Comparison of ENCODE assay signal across 1 cellular context in genomic region chr20:22490287-22491187, GRCh38.
TF ChIP-seq lines count a peak whose summit lies in the region.

No MANE protein-coding gene starts in this region.

TF ChIP-seq in HepG2, 621 proteins besides CTCF, POLR2A, EP300 and RAD21 (continued from another document and continues in another):
- 0 out of 2 replicates have a peak, but pooled peaks have one; percentile 79 for TF ChIP-seq FOXO4 (CRISPR knock-in tag; conservative IDR thresholded peaks at IDR 0.05)
- TF ChIP-seq MIXL1 (CRISPR knock-in tag; IDR thresholded peaks at IDR 0.05): peak; percentile 86
- no peak for TF ChIP-seq ZNF318 (CRISPR knock-in tag; IDR thresholded peaks at IDR 0.05)
- TF ChIP-seq BCL6 (CRISPR knock-in tag; IDR thresholded peaks at IDR 0.05): peak; percentile 87
- TF ChIP-seq ZNF260 (CRISPR knock-in tag; IDR thresholded peaks at IDR 0.05; ENCODE audit: borderline replicate concordance, low read depth): no peak
- TF ChIP-seq SMAD1 (CRISPR knock-in tag; IDR thresholded peaks at IDR 0.05; ENCODE audit: borderline replicate concordance, low read depth): peak; percentile 95; the same call in 1 of the 2 replicates
- TF ChIP-seq ZSCAN31 (CRISPR knock-in tag; IDR thresholded peaks at IDR 0.05; ENCODE audit: low read depth): peak; percentile 70; the same call in 1 of the 2 replicates
- no peak; the same call in 1 of the 2 replicates for TF ChIP-seq ZNF142 (CRISPR knock-in tag; IDR thresholded peaks at IDR 0.05)
- TF ChIP-seq CAMTA2 (CRISPR knock-in tag; IDR thresholded peaks at IDR 0.05; ENCODE audit: borderline replicate concordance): no peak
- peak; percentile 66; the same call in 1 of the 2 replicates for TF ChIP-seq ZNF546 (CRISPR knock-in tag; conservative IDR thresholded peaks at IDR 0.05)
- no peak for TF ChIP-seq SMAD9 (CRISPR knock-in tag; IDR thresholded peaks at IDR 0.05)
- TF ChIP-seq ZNF232 (CRISPR knock-in tag; IDR thresholded peaks at IDR 0.05; ENCODE audit: borderline replicate concordance): peak; percentile 99
- no peak for TF ChIP-seq ZNF460 (CRISPR knock-in tag; IDR thresholded peaks at IDR 0.05; ENCODE audit: borderline replicate concordance)
- TF ChIP-seq JUN (CRISPR knock-in tag; IDR thresholded peaks at IDR 0.05): peak; percentile 76
- peak; percentile 89; the same call in 1 of the 2 replicates for TF ChIP-seq ZNF841 (CRISPR knock-in tag; IDR thresholded peaks at IDR 0.05; ENCODE audit: borderline replicate concordance)
- TF ChIP-seq NONO (IDR thresholded peaks at IDR 0.05): no peak
- TF ChIP-seq NONO (CRISPR knock-in tag; conservative IDR thresholded peaks at IDR 0.05): peak; percentile 97
- peak; percentile 79; the same call in 1 of the 2 replicates for TF ChIP-seq IRF2 (CRISPR knock-in tag; IDR thresholded peaks at IDR 0.05)
- TF ChIP-seq ZNF468 (CRISPR knock-in tag; IDR thresholded peaks at IDR 0.05): no peak
- peak; percentile 77 for TF ChIP-seq ZNF770 (CRISPR knock-in tag; IDR thresholded peaks at IDR 0.05)
- peak; percentile 92 for TF ChIP-seq ZNF792 (CRISPR knock-in tag; IDR thresholded peaks at IDR 0.05)
- TF ChIP-seq ZSCAN12 (CRISPR knock-in tag; IDR thresholded peaks at IDR 0.05): peak; percentile 58; the same call in 1 of the 2 replicates
- TF ChIP-seq ZNF280B (CRISPR knock-in tag; IDR thresholded peaks at IDR 0.05; ENCODE audit: borderline replicate concordance): peak; percentile 78; the same call in 1 of the 2 replicates
- peak; percentile 96 for TF ChIP-seq ZNF292 (CRISPR knock-in tag; IDR thresholded peaks at IDR 0.05; ENCODE audit: borderline replicate concordance, low read depth)
- TF ChIP-seq ETV5 (CRISPR knock-in tag; IDR thresholded peaks at IDR 0.05; ENCODE audit: borderline replicate concordance): peak; percentile 68; the same call in 1 of the 2 replicates
- TF ChIP-seq HMGXB4 (CRISPR knock-in tag; IDR thresholded peaks at IDR 0.05; ENCODE audit: borderline replicate concordance in 1 of 2, low read depth in 1 of 2): peak; percentile 78 to 79
- no peak for TF ChIP-seq ZFP62 (CRISPR knock-in tag; IDR thresholded peaks at IDR 0.05)
- TF ChIP-seq CREB3 (CRISPR knock-in tag; IDR thresholded peaks at IDR 0.05): peak; percentile 53; the same call in 1 of the 2 replicates
- TF ChIP-seq RELA (CRISPR knock-in tag; IDR thresholded peaks at IDR 0.05): no peak
